In the genomic region with DNA sequence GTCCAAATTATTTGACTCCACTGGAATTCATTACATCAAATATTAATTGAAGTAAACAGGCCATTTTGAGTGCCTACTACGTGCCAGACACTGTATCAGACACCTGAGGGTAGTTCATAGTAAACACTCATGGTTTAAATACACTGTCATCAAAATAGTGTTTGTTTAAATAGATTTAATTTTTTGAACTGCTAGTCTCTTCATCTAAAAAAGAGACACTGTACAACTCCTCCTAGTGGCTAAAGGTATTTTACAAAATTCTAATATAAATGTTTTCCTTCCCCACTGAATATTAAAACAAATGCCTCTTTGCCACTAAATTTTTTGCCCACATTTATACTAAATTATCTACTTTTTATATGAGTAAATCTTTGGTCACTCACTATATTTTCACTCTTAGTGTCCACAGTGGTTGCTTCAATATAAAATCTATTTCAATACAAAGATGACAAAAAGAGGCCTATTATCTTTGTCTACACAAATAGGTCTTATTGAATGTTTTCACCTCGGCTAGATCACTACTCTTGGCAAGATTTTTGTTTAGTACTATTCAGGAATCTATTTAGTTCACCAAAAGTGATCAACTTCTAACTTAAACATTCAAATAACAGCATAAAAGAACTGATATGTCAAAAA, we compare ENCODE assay signal across 10 cellular contexts. TPM values are rescaled to one million over a fixed set of nuclear protein-coding genes. Genes with fewer than 3 reads are reported as not detected.
DNase-seq lines count a peak whose midpoint lies in the region; ATAC-seq, FAIRE-seq and TF ChIP-seq lines count a peak whose summit lies in the region.
"Had no signal": no experiment of that assay in that cellular context is flagged by ENCODE, and none has a peak within 500 bp of the region (broad histone marks: within the 10 kb centered on the region; RNA-seq: fewer than 3 reads in every experiment).

No MANE protein-coding gene starts in this region.

- H3K4me3 ChIP-seq in NB4 (ENCODE audit: low read depth, low read length) (no peak overlapping the region), endothelial cell of umbilical vein (replicated peaks in 1 of 3; ENCODE audit: insufficient read depth in 1 of 3, low read depth in 1 of 3, low read length in 3 of 3) (no peak overlapping the region)
- H3K4me3 ChIP-seq: coronary artery, SJCRH30 had no signal

- H3K4me1 ChIP-seq in endothelial cell of umbilical vein (ENCODE audit: control insufficient read depth, extremely low read depth, insufficient read depth, low read length) = no peaks in the 10 kb centered on the region
- H3K4me1 ChIP-seq: SJCRH30 had no signal

- no peak overlapping the region for H3K9ac ChIP-seq in endothelial cell of umbilical vein (replicated peaks; ENCODE audit: extremely low read depth, insufficient read depth, low read length)

- no peaks in the 10 kb centered on the region for H3K79me2 ChIP-seq in endothelial cell of umbilical vein (ENCODE audit: control insufficient read depth, insufficient read depth, low read length)

- no peak for ATAC-seq in GM21619 (IDR thresholded peaks at IDR 0.05; ENCODE audit: unreplicated experiment)

- H3K27ac ChIP-seq in endothelial cell of umbilical vein (ENCODE audit: insufficient read depth, low read depth, low read length) = no peak overlapping the region
- H3K27ac ChIP-seq: coronary artery, SJCRH30 had no signal

- TF ChIP-seq POLR2A in NB4 (IDR thresholded peaks at IDR 0.05; ENCODE audit: extremely low read depth, insufficient read length) (no peak), endothelial cell of umbilical vein (IDR thresholded peaks at IDR 0.05; ENCODE audit: low read depth, low read length) (no peak)

- H3K4me2 ChIP-seq in endothelial cell of umbilical vein (ENCODE audit: insufficient read depth, low read length) = no peak overlapping the region

- no peaks in the 10 kb centered on the region for H3K36me3 ChIP-seq in endothelial cell of umbilical vein (ENCODE audit: control insufficient read depth in 2 of 2, extremely low read depth in 1 of 2, insufficient read depth in 2 of 2, low read length in 2 of 2)
- H3K36me3 ChIP-seq: SJCRH30 had no signal

- peak; percentile 22 for TF ChIP-seq CTCF in NB4 (IDR thresholded peaks at IDR 0.05; ENCODE audit: low read depth, low read length)
- peak; percentile 19 to 33 for TF ChIP-seq CTCF in endothelial cell of umbilical vein (IDR thresholded peaks at IDR 0.05; ENCODE audit: extremely low read depth in 1 of 2, insufficient read depth in 1 of 2, low read depth in 1 of 2, low read length in 2 of 2)

- intact Hi-C loops in endothelial cell of umbilical vein (cut with micrococcal nuclease) = no loop called here

- CTCF ChIA-PET in endothelial cell of umbilical vein (lab: Charles Lee) = interaction anchor here (0.8 to 1.8 kb wide), 7 partner anchors 10 to 288 kb away, joined by 4 to 8 read pairs (median 4); no protein-coding TSS in a partner anchor

- H2AFZ ChIP-seq in endothelial cell of umbilical vein (ENCODE audit: low read depth, low read length) = no peak overlapping the region

- H3K27me3 ChIP-seq in endothelial cell of umbilical vein (ENCODE audit: control insufficient read depth in 2 of 2, insufficient read depth in 2 of 2, low read length in 2 of 2) = no peaks in the 10 kb centered on the region
- H3K27me3 ChIP-seq: SJCRH30 had no signal

- no peak for FAIRE-seq in endothelial cell of umbilical vein (lab: Jason Lieb, UNC)

- dilution Hi-C loops in endothelial cell of umbilical vein (cut with MboI; ENCODE audit: extremely low pct_ligation_motif_present, low sequenced_read_pairs) = no loop called here

- no peaks in the 10 kb centered on the region for H3K9me1 ChIP-seq in endothelial cell of umbilical vein (replicated peaks; ENCODE audit: control insufficient read depth, extremely low read depth, insufficient read depth, low read length)

- DNase-seq in DMS 273 (lab: John Stamatoyannopoulos, UW; ENCODE audit: unreplicated experiment) (peak; percentile 24), DMS 273 treated with DMSO at 0.1 percent for 48 hours (lab: John Stamatoyannopoulos, UW) (no peak), NB4 (ENCODE audit: low read depth) (no peak), endothelial cell of umbilical vein (ENCODE audit: low read depth, low spot score) (peak; percentile 18), renal cortical epithelial cell (ENCODE audit: low read depth) (peak; percentile 16), glomerular visceral epithelial cell (ENCODE audit: extremely low spot score) (no peak), H4 (ENCODE audit: low spot score) (no peak)

- H3K9me3 ChIP-seq in endothelial cell of umbilical vein (replicated peaks; ENCODE audit: control insufficient read depth, insufficient read depth, low read length) = no peaks in the 10 kb centered on the region
- H3K9me3 ChIP-seq: SJCRH30 had no signal

- H4K20me1 ChIP-seq in endothelial cell of umbilical vein (replicated peaks; ENCODE audit: control insufficient read depth, extremely low read depth, insufficient read depth, low read length) = no peaks in the 10 kb centered on the region

- no TSS peak for BruUV-seq in endothelial cell of umbilical vein (replicated peaks; lab: Mats Ljungman, UMichigan)

- POLR2A ChIA-PET in endothelial cell of umbilical vein (lab: Charles Lee) = no interaction called here

TF ChIP-seq in endothelial cell of umbilical vein, 7 proteins besides CTCF, POLR2A, EP300 and RAD21:
- TF ChIP-seq GATA2 (IDR thresholded peaks at IDR 0.05; ENCODE audit: insufficient read depth, insufficient read length, low read depth, low read length) (no peak), EZH2 (IDR thresholded peaks at IDR 0.05; ENCODE audit: borderline replicate concordance, low read depth, low read length, severe bottlenecking) (no peak), JUN (IDR thresholded peaks at IDR 0.05; ENCODE audit: borderline replicate concordance, insufficient read depth, insufficient read length, low read depth) (no peak), FOS (IDR thresholded peaks at IDR 0.05; ENCODE audit: borderline replicate concordance, insufficient read depth, low read length) (no peak), POLR2AphosphoS5 (IDR thresholded peaks at IDR 0.05; ENCODE audit: insufficient read depth, low read depth, low read length) (no peak), MYC (IDR thresholded peaks at IDR 0.05; ENCODE audit: low read depth, low read length) (no peak)
- TF ChIP-seq, protein P1, sequence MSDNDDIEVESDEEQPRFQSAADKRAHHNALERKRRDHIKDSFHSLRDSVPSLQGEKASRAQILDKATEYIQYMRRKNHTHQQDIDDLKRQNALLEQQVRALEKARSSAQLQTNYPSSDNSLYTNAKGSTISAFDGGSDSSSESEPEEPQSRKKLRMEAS (IDR thresholded peaks at IDR 0.05; ENCODE audit: insufficient read depth, insufficient read length) = no peak

RNA-seq across cellular contexts. Expression of a gene that starts 15.4 kb away (rescaled TPM):
- total RNA-seq in endothelial cell of umbilical vein (25.6 and 26.5 TPM in 2 replicates), renal cortical epithelial cell (21.5 and 29.9 TPM in 2 replicates)
- polyA plus RNA-seq in endothelial cell of umbilical vein = 20.1 and 23.7 TPM in 2 replicates
- 20.5 and 23.9 TPM in 2 replicates for polyA plus RNA-seq in endothelial cell of umbilical vein (2011; cell fraction: cytosol; rRNA removed)
- 16.5 and 19.5 TPM in 2 replicates for polyA plus RNA-seq in endothelial cell of umbilical vein (2011; cell fraction: nucleus; rRNA removed)
- polyA plus RNA-seq in endothelial cell of umbilical vein (2012) = 26.6 and 33.0 TPM in 2 replicates
- 20.5 and 20.8 TPM in 2 replicates for polyA minus RNA-seq in endothelial cell of umbilical vein
- 7.1 TPM for polyA minus RNA-seq in endothelial cell of umbilical vein (2011; cell fraction: cytosol; rRNA and poly(A)+ RNA removed)
- 20.7 and 25.1 TPM in 2 replicates for polyA minus RNA-seq in endothelial cell of umbilical vein (2011; cell fraction: nucleus; rRNA and poly(A)+ RNA removed)
- 19.1 and 35.9 TPM in 2 replicates for total RNA-seq in H4 (2014; rRNA removed; shearing (Covaris generic))

RNA-seq across cellular contexts. Expression of a gene that starts 15.6 kb away (rescaled TPM):
- total RNA-seq in endothelial cell of umbilical vein = 13.5 and 14.1 TPM in 2 replicates
- polyA plus RNA-seq in endothelial cell of umbilical vein = 3.8 and 4.7 TPM in 2 replicates
- polyA plus RNA-seq in endothelial cell of umbilical vein (2011; cell fraction: cytosol; rRNA removed) = 6.3 and 7.0 TPM in 2 replicates
- 3.7 and 5.1 TPM in 2 replicates for polyA plus RNA-seq in endothelial cell of umbilical vein (2011; cell fraction: nucleus; rRNA removed)
- polyA plus RNA-seq in endothelial cell of umbilical vein (2012) = 12.9 and 19.0 TPM in 2 replicates
- polyA minus RNA-seq in endothelial cell of umbilical vein = 5.1 and 6.0 TPM in 2 replicates
- polyA minus RNA-seq in endothelial cell of umbilical vein (2011; cell fraction: cytosol; rRNA and poly(A)+ RNA removed) = 9.4 TPM
- 6.5 and 10.3 TPM in 2 replicates for polyA minus RNA-seq in endothelial cell of umbilical vein (2011; cell fraction: nucleus; rRNA and poly(A)+ RNA removed)
- 19.3 and 19.8 TPM in 2 replicates for total RNA-seq in renal cortical epithelial cell
- total RNA-seq in H4 (2014; rRNA removed; shearing (Covaris generic)) = 23.3 and 29.7 TPM in 2 replicates

RNA-seq across cellular contexts. Expression of a gene that starts 59.1 kb away (rescaled TPM):
- total RNA-seq in endothelial cell of umbilical vein = 3.6 and 5.9 TPM in 2 replicates
- 1.4 and 1.5 TPM in 2 replicates for polyA plus RNA-seq in endothelial cell of umbilical vein
- polyA plus RNA-seq in endothelial cell of umbilical vein (2011; cell fraction: cytosol; rRNA removed) = 2.1 and 2.8 TPM in 2 replicates
- polyA plus RNA-seq in endothelial cell of umbilical vein (2011; cell fraction: nucleus; rRNA removed) = 1.7 and 2.3 TPM in 2 replicates
- polyA plus RNA-seq in endothelial cell of umbilical vein (2012) = 5.9 and 6.1 TPM in 2 replicates
- 3.7 and 5.9 TPM in 2 replicates for polyA minus RNA-seq in endothelial cell of umbilical vein
- 11.4 TPM for polyA minus RNA-seq in endothelial cell of umbilical vein (2011; cell fraction: cytosol; rRNA and poly(A)+ RNA removed)
- 1.9 and 3.2 TPM in 2 replicates for polyA minus RNA-seq in endothelial cell of umbilical vein (2011; cell fraction: nucleus; rRNA and poly(A)+ RNA removed)
- total RNA-seq in renal cortical epithelial cell = 2.3 and 5.2 TPM in 2 replicates
- total RNA-seq in H4 (2014; rRNA removed; shearing (Covaris generic)) = 2.9 and 6.5 TPM in 2 replicates

RNA-seq across cellular contexts. Expression of a gene that starts 59.2 kb away (rescaled TPM):
- 20.5 and 34.0 TPM in 2 replicates for total RNA-seq in endothelial cell of umbilical vein
- 18.1 and 19.0 TPM in 2 replicates for polyA plus RNA-seq in endothelial cell of umbilical vein
- 13.9 and 15.8 TPM in 2 replicates for polyA plus RNA-seq in endothelial cell of umbilical vein (2011; cell fraction: cytosol; rRNA removed)
- polyA plus RNA-seq in endothelial cell of umbilical vein (2011; cell fraction: nucleus; rRNA removed) = 28.4 and 30.2 TPM in 2 replicates
- 33.6 and 35.2 TPM in 2 replicates for polyA plus RNA-seq in endothelial cell of umbilical vein (2012)
- 21.2 and 22.0 TPM in 2 replicates for polyA minus RNA-seq in endothelial cell of umbilical vein
- 2.9 TPM for polyA minus RNA-seq in endothelial cell of umbilical vein (2011; cell fraction: cytosol; rRNA and poly(A)+ RNA removed)
- polyA minus RNA-seq in endothelial cell of umbilical vein (2011; cell fraction: nucleus; rRNA and poly(A)+ RNA removed) = 24.7 and 25.1 TPM in 2 replicates
- total RNA-seq in renal cortical epithelial cell = 97.2 and 99.8 TPM in 2 replicates
- 65.5 and 70.3 TPM in 2 replicates for total RNA-seq in H4 (2014; rRNA removed; shearing (Covaris generic))

Comparison
In these comparisons a context has a peak if more than half of its experiments do, and no peak if none do; other contexts are left out.
1. DNase-seq: peak in DMS 273 (single experiment), endothelial cell of umbilical vein (single experiment) and renal cortical epithelial cell (single experiment); none in DMS 273 treated with DMSO at 0.1 percent for 48 hours (single experiment), NB4 (single experiment), glomerular visceral epithelial cell (single experiment) and H4 (single experiment).